Comparison of ENCODE assay signal across 9 cellular contexts in the genomic region with DNA sequence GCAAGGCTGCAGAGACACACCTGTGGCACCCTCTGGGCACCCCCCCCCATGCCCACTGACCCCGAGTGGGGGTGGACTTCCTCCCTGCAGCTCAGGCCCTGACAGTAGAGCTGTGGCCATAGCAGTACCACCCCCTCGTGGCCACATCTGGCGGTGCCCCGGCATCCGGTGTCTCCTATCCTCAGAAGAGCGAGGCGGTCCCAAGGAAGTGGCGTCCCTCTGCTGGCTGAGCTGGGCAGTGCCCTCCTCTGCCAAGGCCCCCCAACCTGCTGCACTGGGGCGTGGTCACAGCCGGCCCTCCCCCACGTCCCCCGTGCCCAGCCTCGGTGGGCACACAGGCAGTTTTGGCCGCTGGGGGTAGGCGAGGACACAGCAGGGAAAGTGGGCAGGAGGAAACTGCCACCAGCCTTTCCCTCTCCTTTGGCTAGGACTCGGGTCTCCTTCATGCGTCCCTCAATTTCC. TPM values are rescaled to one million over a fixed set of nuclear protein-coding genes. Genes with fewer than 3 reads are reported as not detected.
A peak's percentile ranks its signal among the peaks of the same experiment; 100 is the strongest.
DNase-seq lines count a peak whose midpoint lies in the region; ATAC-seq and TF ChIP-seq lines count a peak whose summit lies in the region.
"Had no signal": no experiment of that assay in that cellular context is flagged by ENCODE, and none has a peak within 500 bp of the region (broad histone marks: within the 10 kb centered on the region; RNA-seq: fewer than 3 reads in every experiment).

No MANE protein-coding gene starts in this region.

- H3K27ac Mint-ChIP-seq in CD4-positive, alpha-beta T cell, result no peak overlapping the region
- H3K27ac Mint-ChIP-seq in T-helper 17 cell (no peak overlapping the region), MCF 10A (ENCODE audit: low read depth, unreplicated experiment) (no peak overlapping the region)

- peak; percentile 78 for ATAC-seq in CD4-positive, alpha-beta T cell (ENCODE audit: poor library complexity)
- ATAC-seq in GM21447 (IDR thresholded peaks at IDR 0.05; ENCODE audit: unreplicated experiment) (peak; percentile 82), T-helper 17 cell (peak; percentile 78), HG03457 (IDR thresholded peaks at IDR 0.05; ENCODE audit: unreplicated experiment) (no peak)

- no peaks in the 10 kb centered on the region for H3K4me1 Mint-ChIP-seq in CD4-positive, alpha-beta T cell (ENCODE audit: low read depth)
- H3K4me1 Mint-ChIP-seq in T-helper 17 cell (no peaks in the 10 kb centered on the region), MCF 10A (ENCODE audit: insufficient read depth, unreplicated experiment) (no peaks in the 10 kb centered on the region)

- CTCF ChIA-PET in CD4-positive, alpha-beta T cell (lab: Charles Lee), result no interaction called here
- CTCF ChIA-PET in MCF 10A (lab: Yijun Ruan, JAX), result interaction anchor here (0.6 to 1.6 kb wide), 10 partner anchors 9 to 1277 kb away, joined by 3 to 9 read pairs (median 3); no protein-coding TSS in a partner anchor

- H3K4me3 Mint-ChIP-seq in CD4-positive, alpha-beta T cell, result no peak overlapping the region
- H3K4me3 Mint-ChIP-seq in T-helper 17 cell (no peak overlapping the region), MCF 10A (ENCODE audit: unreplicated experiment) (no peak overlapping the region)

- TF ChIP-seq CTCF in CD4-positive, alpha-beta T cell (IDR thresholded peaks at IDR 0.05), result no peak
- peak; percentile 77 for TF ChIP-seq CTCF in MCF 10A (IDR thresholded peaks at IDR 0.05; ENCODE audit: unreplicated experiment)

- H3K36me3 Mint-ChIP-seq in CD4-positive, alpha-beta T cell (ENCODE audit: low read depth), result no peaks in the 10 kb centered on the region
- H3K36me3 Mint-ChIP-seq in T-helper 17 cell (ENCODE audit: low read depth), result peaks cover 2% of the 10 kb centered on the region
- no peaks in the 10 kb centered on the region for H3K36me3 Mint-ChIP-seq in MCF 10A (ENCODE audit: insufficient read depth, unreplicated experiment)

- H3K27ac ChIP-seq in CD4-positive, alpha-beta T cell (ENCODE audit: low read depth, low read length), result no peak overlapping the region
- peak overlapping the region; percentile 10 for H3K27ac ChIP-seq in layer of hippocampus (ENCODE audit: low read depth, low read length)
- H3K27ac ChIP-seq: SK-N-MC had no signal

- H3K9me3 Mint-ChIP-seq in CD4-positive, alpha-beta T cell, result no peaks in the 10 kb centered on the region
- H3K9me3 Mint-ChIP-seq in MCF 10A (ENCODE audit: unreplicated experiment), result peaks cover 7% of the 10 kb centered on the region

- no peaks in the 10 kb centered on the region for H3K9me3 ChIP-seq in CD4-positive, alpha-beta T cell (ENCODE audit: control insufficient read depth, low read length)
- H3K9me3 ChIP-seq in T-helper 17 cell (ENCODE audit: control insufficient read depth, low read length, poor library complexity, severe bottlenecking), result no peaks in the 10 kb centered on the region

- DNase-seq in CD4-positive, alpha-beta T cell, result peak in 8 of 10 experiments; percentile 5 to 44 (median 12)
- DNase-seq in NCI-H1092 treated with DMSO at 0.1 percent for 48 hours (lab: John Stamatoyannopoulos, UW) (peak; percentile 71), T-helper 17 cell (peak in 1 of 3 donors; percentile 12), MCF 10A (ENCODE audit: unreplicated experiment) (peak; percentile 71)
- peak; percentile 9 to 69 (median 13) for DNase-seq in stimulated activated CD4-positive, alpha-beta T cell treated with anti-CD3 and anti-CD28 coated beads, TNF-alpha, amount 100 ng/mL, for 24 hours (ENCODE audit: low read depth in 3 of 3)

- peaks cover 4% of the 10 kb centered on the region for H3K27me3 ChIP-seq in CD4-positive, alpha-beta T cell (ENCODE audit: control insufficient read depth, insufficient read depth, low read length)
- H3K27me3 ChIP-seq in layer of hippocampus (ENCODE audit: control insufficient read depth, insufficient read depth, low read length), result no peaks in the 10 kb centered on the region

- POLR2A ChIA-PET in CD4-positive, alpha-beta T cell (lab: Charles Lee), result no interaction called here
- POLR2A ChIA-PET in MCF 10A (lab: Yijun Ruan, JAX), result no interaction called here

- peaks cover 9% of the 10 kb centered on the region for H3K27me3 Mint-ChIP-seq in CD4-positive, alpha-beta T cell
- H3K27me3 Mint-ChIP-seq in T-helper 17 cell, result peaks cover 48% of the 10 kb centered on the region
- peaks cover 32% of the 10 kb centered on the region for H3K27me3 Mint-ChIP-seq in MCF 10A (ENCODE audit: insufficient read depth, unreplicated experiment)

- intact Hi-C loops in CD4-positive, alpha-beta T cell (cut with DNase I, micrococcal nuclease), result no loop called here
- intact Hi-C loops in MCF 10A (cut with micrococcal nuclease), result no loop called here

- BruUV-seq in MCF 10A (replicated peaks; lab: Mats Ljungman, UMichigan), result no TSS peak

RNA-seq across cellular contexts. Expression of gene SLC6A12, which starts 6.0 kb away (rescaled TPM):
- total RNA-seq in CD4-positive, alpha-beta T cell, result not detected
- total RNA-seq in T-helper 17 cell (not detected), MCF 10A (2022) (not detected in 2 replicates)

RNA-seq across cellular contexts. Expression of gene SLC6A13, which starts 42.7 kb away (rescaled TPM):
- under 1 TPM; 0.11 to 0.60 TPM for total RNA-seq in CD4-positive, alpha-beta T cell
- total RNA-seq in T-helper 17 cell, result under 1 TPM; 0.26 to 0.72 TPM
- total RNA-seq in MCF 10A (2022), result 0.72 and 1.3 TPM in 2 replicates
